ENCODE assay signal across 26 cellular contexts in genomic region chr4:185835336-185835735, GRCh38. TPM values are rescaled to one million over a fixed set of nuclear protein-coding genes. Genes with fewer than 3 reads are reported as not detected.
DNase-seq lines count a peak whose midpoint lies in the region; ATAC-seq, FAIRE-seq and TF ChIP-seq lines count a peak whose summit lies in the region.
"Had no signal": no experiment of that assay in that cellular context is flagged by ENCODE, and none has a peak within 500 bp of the region (broad histone marks: within the 10 kb centered on the region; RNA-seq: fewer than 3 reads in every experiment).

No MANE protein-coding gene starts in this region.

- H3K9ac ChIP-seq in HUES6 (ENCODE audit: low read length): no peak overlapping the region

- DNase-seq in cardiac muscle cell (ENCODE audit: low read depth in 1 of 2, low spot score in 1 of 2) (no peak), cardiac septum (ENCODE audit: low spot score) (no peak), body of pancreas (no peak), GM10266 (ENCODE audit: extremely low spot score) (no peak), COLO829 (ENCODE audit: low spot score) (no peak)
- DNase-seq in stimulated activated CD4-positive, alpha-beta T cell treated with anti-CD3 and anti-CD28 coated beads, Interleukin-2, amount 100 ng/mL, for 48 hours: no peak
- DNase-seq: ACHN; BE2C; Calu3; CD8-positive, alpha-beta memory T cell; DMS79 treated with DMSO at 0.1 percent for 48 hours; KBM-7; NCI-H1105 treated with DMSO at 0.1 percent for 48 hours; NCI-H146; NCI-H2029; NCI-H446 treated with DMSO at 0.1 percent for 48 hours; NCI-H82; NK-92 treated with Interleukin-12 subunit alpha and Interleukin-12 subunit beta, amount 100 ng/mL, for 24 hours; PC-9; RPMI8226; SHP77 treated with DMSO at 0.1 percent for 48 hours had no signal

- ATAC-seq in body of pancreas: no peak

- H3K9me3 ChIP-seq in cardiac muscle cell (ENCODE audit: low read depth): no peaks in the 10 kb centered on the region
- H3K9me3 ChIP-seq in HUES6 (ENCODE audit: control insufficient read depth, insufficient read depth, low read depth, low read length): no peaks in the 10 kb centered on the region
- no peaks in the 10 kb centered on the region for H3K9me3 ChIP-seq in body of pancreas
- H3K9me3 ChIP-seq: BE2C, HAP-1 had no signal

- no peak overlapping the region for H3K4me3 ChIP-seq in cardiac muscle cell
- no peak overlapping the region for H3K4me3 ChIP-seq in HUES6 (ENCODE audit: low read depth, low read length)
- no peak overlapping the region for H3K4me3 ChIP-seq in body of pancreas
- H3K4me3 ChIP-seq: HAP-1, PC-9 had no signal

- WGBS in body of pancreas, 2 donors: 26 to 38% methylated on average over 4 of the region's 4 CpGs

- TF ChIP-seq POLR2A in body of pancreas (IDR thresholded peaks at IDR 0.05): no peak

- peak; percentile 27 for FAIRE-seq in A204.1 (lab: Jason Lieb, UNC)

- H3K4me1 ChIP-seq in cardiac muscle cell (ENCODE audit: low read depth) (peaks cover 77% of the 10 kb centered on the region), HUES6 (ENCODE audit: control insufficient read depth, insufficient read depth, low read length) (peaks cover 47% of the 10 kb centered on the region), body of pancreas (peaks cover 93% of the 10 kb centered on the region)

- TF ChIP-seq CTCF in cardiac muscle cell (IDR thresholded peaks at IDR 0.05; ENCODE audit: low read depth, low read length) (no peak), body of pancreas (IDR thresholded peaks at IDR 0.05) (no peak), GM10266 (IDR thresholded peaks at IDR 0.05; ENCODE audit: control insufficient read depth, insufficient read depth, low read depth, missing control alignments) (no peak)

- intact Hi-C loops in cardiac septum (cut with DNase I): no loop called here
- intact Hi-C loops in body of pancreas (cut with DNase I): no loop called here

- H3K27ac ChIP-seq in cardiac muscle cell: peak overlapping the region; percentile 81
- H3K27ac ChIP-seq in HUES6 (ENCODE audit: low read depth, low read length): peak overlapping the region; percentile 60; the same call in 1 of the 2 replicates
- H3K27ac ChIP-seq in body of pancreas: peak overlapping the region in 3 of 4 donors; percentile 71 to 86 (median 79)
- H3K27ac ChIP-seq: 22Rv1, PC-9 had no signal

- no peaks in the 10 kb centered on the region for H3K27me3 ChIP-seq in cardiac muscle cell
- H3K27me3 ChIP-seq in HUES6 (ENCODE audit: control insufficient read depth, insufficient read depth, low read length): no peaks in the 10 kb centered on the region
- no peaks in the 10 kb centered on the region for H3K27me3 ChIP-seq in body of pancreas
- H3K27me3 ChIP-seq: BE2C had no signal

- H3K36me3 ChIP-seq in cardiac muscle cell (no peaks in the 10 kb centered on the region), HUES6 (ENCODE audit: control insufficient read depth, insufficient read depth, low read length) (no peaks in the 10 kb centered on the region), body of pancreas (replicated peaks in 1 of 2; ENCODE audit: insufficient read depth in 1 of 2, low read depth in 2 of 2) (no peaks in the 10 kb centered on the region)
- H3K36me3 ChIP-seq: BE2C, HAP-1 had no signal

RNA-seq across cellular contexts. Expression of gene SORBS2, which starts 23.3 kb away (rescaled TPM):
- 318 and 453 TPM in 2 replicates for total RNA-seq in cardiac muscle cell
- 470 and 545 TPM in 2 replicates for polyA plus RNA-seq in cardiac muscle cell
- total RNA-seq in cardiac septum: 1,779 TPM
- total RNA-seq in body of pancreas: 100 to 1,000 TPM; 210 to 218 TPM
- total RNA-seq: CD8-positive, alpha-beta memory T cell had no signal
- polyA plus RNA-seq: CD14-positive monocyte; CD8-positive, alpha-beta memory T cell had no signal
